ENCODE assay signal across 9 cellular contexts in the genomic region with DNA sequence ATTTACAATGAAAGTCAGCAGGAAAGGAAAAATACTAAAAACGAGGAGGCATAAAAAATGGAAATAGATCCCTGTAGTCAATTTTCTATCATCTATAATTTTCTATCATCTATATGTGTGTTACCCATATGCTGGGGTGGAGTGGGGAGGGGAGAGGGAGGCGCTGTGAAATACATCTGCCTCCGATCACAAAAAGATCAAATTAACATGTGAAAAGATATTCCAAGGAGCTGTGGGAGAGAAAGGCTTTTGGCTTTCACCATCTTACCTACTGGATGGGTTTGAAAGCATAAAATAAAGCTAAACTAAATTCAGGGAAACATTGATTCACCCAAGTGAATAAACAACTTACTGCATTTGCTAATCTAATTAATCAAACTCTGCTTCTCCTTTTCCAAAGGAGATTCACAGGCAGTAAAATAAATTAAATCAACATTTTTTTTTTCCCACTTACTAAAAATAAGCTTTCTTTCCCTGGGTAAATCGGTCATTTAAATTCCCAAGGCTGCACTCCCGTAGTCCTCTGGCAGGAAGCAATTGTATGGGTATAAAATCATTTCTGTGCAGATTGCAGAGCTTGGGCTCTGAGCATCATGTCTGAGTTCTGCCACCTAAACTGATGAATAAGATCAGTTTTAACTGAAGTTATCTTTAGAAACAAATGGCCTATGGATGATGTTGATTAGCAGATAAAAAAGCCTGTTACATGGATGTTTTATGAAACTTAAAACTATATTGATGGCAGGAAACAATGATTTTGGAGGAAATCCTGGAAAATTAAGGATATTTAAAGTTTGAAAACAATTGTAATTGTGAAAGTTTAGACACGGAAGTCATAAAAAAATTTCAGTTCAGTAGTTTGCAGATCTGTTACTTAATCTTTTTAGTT.
A peak's percentile ranks its signal among the peaks of the same experiment; 100 is the strongest.
DNase-seq lines count a peak whose midpoint lies in the region; ATAC-seq and TF ChIP-seq lines count a peak whose summit lies in the region.
"Had no signal": no experiment of that assay in that cellular context is flagged by ENCODE, and none has a peak within 500 bp of the region (broad histone marks: within the 10 kb centered on the region; RNA-seq: fewer than 3 reads in every experiment).

No MANE protein-coding gene starts in this region.

- in situ Hi-C loops in HAP-1 (cut with MboI; ENCODE audit: low sequenced_read_pairs) (no loop called here), KBM-7 (cut with MboI; ENCODE audit: low pct_unique_long_range_greater_than_20kb, low sequenced_read_pairs) (no loop called here)

- intact Hi-C loops in posterior vena cava (cut with DNase I) = no loop called here

- no peak overlapping the region for H3K9ac ChIP-seq in NT2/D1 (ENCODE audit: insufficient read length, low read depth)

- H3K36me3 ChIP-seq in HAP-1 (replicated peaks) (no peaks in the 10 kb centered on the region), NT2/D1 (ENCODE audit: insufficient read depth, insufficient read length, low read length) (no peaks in the 10 kb centered on the region)

- H3K36me3 Mint-ChIP-seq in osteocyte (ENCODE audit: unreplicated experiment) = no peaks in the 10 kb centered on the region
- H3K36me3 Mint-ChIP-seq: naive thymus-derived CD4-positive, alpha-beta T cell had no signal

- H3K9me3 ChIP-seq in HAP-1 (no peaks in the 10 kb centered on the region), NT2/D1 (ENCODE audit: insufficient read depth, low read length) (no peaks in the 10 kb centered on the region)

- peak overlapping the region; percentile 64 for H3K27ac ChIP-seq in epithelial cell of prostate

- H3K4me1 Mint-ChIP-seq in osteocyte (ENCODE audit: unreplicated experiment) = peaks cover 45% of the 10 kb centered on the region

- no peaks in the 10 kb centered on the region for H3K9me3 Mint-ChIP-seq in osteocyte (ENCODE audit: unreplicated experiment)
- H3K9me3 Mint-ChIP-seq: naive thymus-derived CD4-positive, alpha-beta T cell had no signal

- H3K27me3 Mint-ChIP-seq in osteocyte (ENCODE audit: unreplicated experiment) = no peaks in the 10 kb centered on the region

- peak overlapping the region; percentile 75 for H3K27ac Mint-ChIP-seq in osteocyte (ENCODE audit: unreplicated experiment)
- H3K27ac Mint-ChIP-seq: naive thymus-derived CD4-positive, alpha-beta T cell had no signal

- H3K4me1 ChIP-seq in HAP-1 (peaks cover 29% of the 10 kb centered on the region), NT2/D1 (ENCODE audit: insufficient read depth, insufficient read length) (no peaks in the 10 kb centered on the region)

- ATAC-seq in GM18511 (IDR thresholded peaks at IDR 0.05; ENCODE audit: unreplicated experiment) = no peak
- ATAC-seq: naive thymus-derived CD4-positive, alpha-beta T cell had no signal

- TF ChIP-seq CTCF in osteocyte (IDR thresholded peaks at IDR 0.05) = no peak

- H3K4me3 ChIP-seq in HAP-1 (no peak overlapping the region), NT2/D1 (ENCODE audit: insufficient read length, low read depth) (no peak overlapping the region)

- peak overlapping the region; percentile 28 for H3K4me3 Mint-ChIP-seq in osteocyte (ENCODE audit: unreplicated experiment)
- H3K4me3 Mint-ChIP-seq: naive thymus-derived CD4-positive, alpha-beta T cell had no signal

- DNase-seq in HAP-1 (ENCODE audit: low spot score in 2 of 2) (peak; percentile 77 to 96), NT2/D1 (ENCODE audit: low read depth, low spot score) (peak; percentile 47), epithelial cell of prostate (ENCODE audit: low read depth, low spot score) (no peak), osteocyte (ENCODE audit: extremely low spot score, unreplicated experiment) (no peak), KBM-7 (no peak), posterior vena cava (ENCODE audit: low spot score) (no peak), NCI-H226 (no peak)
- DNase-seq: naive thymus-derived CD4-positive, alpha-beta T cell had no signal

- H3K27me3 ChIP-seq in HAP-1 (ENCODE audit: low read depth) = no peaks in the 10 kb centered on the region
- H3K27me3 ChIP-seq in NT2/D1 (ENCODE audit: insufficient read depth, insufficient read length) = no peaks in the 10 kb centered on the region

Comparison
In these comparisons a context has a peak if more than half of its experiments do, and no peak if none do; other contexts are left out.
1. DNase-seq: peak in HAP-1 (2 of 2) and NT2/D1 (single experiment); none in epithelial cell of prostate (single experiment), osteocyte (single experiment), KBM-7 (single experiment), posterior vena cava (single experiment) and NCI-H226 (single experiment).